Comparison of ENCODE assay signal across 17 cellular contexts in the genomic region with DNA sequence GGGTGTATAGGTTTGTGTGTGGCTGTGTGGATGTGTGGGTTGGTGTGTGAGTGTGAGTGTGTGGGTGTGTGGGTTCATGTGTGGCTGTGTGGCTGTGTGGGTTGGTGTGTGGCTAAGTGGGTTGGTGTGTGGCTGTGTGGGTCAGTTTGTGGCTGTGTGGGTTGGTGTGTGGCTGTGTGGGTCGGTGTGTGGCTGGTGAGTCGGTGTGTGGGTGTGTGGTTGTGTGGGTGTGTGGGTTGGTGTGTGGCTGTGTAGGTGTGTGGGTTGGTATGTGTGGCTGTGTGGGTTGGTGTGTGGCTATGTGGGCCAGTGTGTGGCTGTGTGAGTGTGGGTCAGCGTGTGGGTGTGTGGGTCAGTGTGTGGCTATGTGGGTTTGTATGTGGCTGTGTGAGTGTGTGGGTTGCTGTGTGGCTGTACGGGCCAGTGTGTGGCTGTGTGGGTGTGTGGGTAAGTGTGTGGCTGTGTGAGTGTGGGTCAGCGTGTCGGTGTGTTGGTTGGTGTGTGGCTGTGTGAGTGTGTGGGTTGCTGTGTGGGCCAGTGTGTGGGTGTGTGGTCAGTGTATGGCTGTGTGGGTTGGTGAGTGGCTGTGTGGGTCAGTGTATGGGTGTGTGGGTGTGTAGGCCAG.
A peak's percentile ranks its signal among the peaks of the same experiment; 100 is the strongest.
DNase-seq lines count a peak whose midpoint lies in the region; ATAC-seq, FAIRE-seq and TF ChIP-seq lines count a peak whose summit lies in the region.
"Had no signal": no experiment of that assay in that cellular context is flagged by ENCODE, and none has a peak within 500 bp of the region (broad histone marks: within the 10 kb centered on the region; RNA-seq: fewer than 3 reads in every experiment).

No MANE protein-coding gene starts in this region.

- H4K91ac ChIP-seq in neuronal stem cell (ENCODE audit: low read depth, low read length, poor library complexity): peak overlapping the region; percentile 96

- peak overlapping the region; percentile 94 for H3K23ac ChIP-seq in neuronal stem cell (ENCODE audit: low read depth, low read length, poor library complexity)

- H3K9ac ChIP-seq in GM12878 (ENCODE audit: control insufficient read depth, insufficient read depth, low read length) (no peak overlapping the region), neuronal stem cell (ENCODE audit: low read depth, low read length, poor library complexity) (peak overlapping the region; percentile 24)

- no peak for ATAC-seq in GM12878
- ATAC-seq in aorta (ENCODE audit: low FRiP score): peak; percentile 27
- ATAC-seq in GM21737 (IDR thresholded peaks at IDR 0.05; ENCODE audit: unreplicated experiment): no peak
- ATAC-seq: CD8-positive, alpha-beta T cell; GM23338 had no signal

- no peak for TF ChIP-seq EP300 in GM12878 (IDR thresholded peaks at IDR 0.05; ENCODE audit: borderline replicate concordance in 1 of 2, control insufficient read depth in 1 of 2, low read depth in 2 of 2, low read length in 2 of 2)
- no peak for TF ChIP-seq EP300 in ovary (IDR thresholded peaks at IDR 0.05)

- TF ChIP-seq CTCF in HEK293 (tag by site-specific recombination; IDR thresholded peaks at IDR 0.05) (no peak), GM12878 (IDR thresholded peaks at IDR 0.05 in 2 of 3, conservative IDR thresholded peaks at IDR 0.05 in 1 of 3; ENCODE audit: control insufficient read depth in 2 of 3, extremely low read depth in 1 of 3, insufficient read depth in 1 of 3, low read depth in 3 of 3, low read length in 3 of 3) (no peak), ovary (IDR thresholded peaks at IDR 0.05) (no peak)

- BruUV-seq in GM12878 (replicated peaks; lab: Mats Ljungman, UMichigan): no TSS peak

- H3K27ac ChIP-seq in HEK293 (ENCODE audit: extremely low read depth, low read depth, low read length): no peak overlapping the region
- H3K27ac ChIP-seq in GM12878 (ENCODE audit: control insufficient read depth, insufficient read depth): no peak overlapping the region
- H3K27ac ChIP-seq in neuronal stem cell (replicated peaks; ENCODE audit: low read length): no peak overlapping the region
- no peak overlapping the region for H3K27ac ChIP-seq in aorta (ENCODE audit: low read depth in 1 of 2, low read length in 2 of 2)
- no peak overlapping the region for H3K27ac ChIP-seq in ovary

- H3K18ac ChIP-seq in neuronal stem cell (ENCODE audit: low read length): peak overlapping the region; percentile 38

- CTCF ChIA-PET in HEK293 (lab: Yijun Ruan, JAX): interaction anchor here (0.6 kb wide), 1 partner anchor 490 kb away, joined by 3 read pairs; no protein-coding TSS in a partner anchor
- CTCF ChIA-PET in GM12878 (lab: Yijun Ruan, JAX): no interaction called here

- H3K4me2 ChIP-seq in GM12878 (ENCODE audit: control insufficient read depth, insufficient read depth) (no peak overlapping the region), neuronal stem cell (ENCODE audit: insufficient read depth, low read length, poor library complexity, severe bottlenecking) (no peak overlapping the region)
- H3K4me2 ChIP-seq: GM23338 had no signal

- peak overlapping the region; percentile 54 for H4K8ac ChIP-seq in neuronal stem cell (ENCODE audit: low read depth, low read length)

- H2BK15ac ChIP-seq in neuronal stem cell (ENCODE audit: low read length): peak overlapping the region; percentile 63

- no peak overlapping the region for H2BK5ac ChIP-seq in neuronal stem cell (ENCODE audit: low read length)

- H4K20me1 ChIP-seq in GM12878 (ENCODE audit: control insufficient read depth, insufficient read depth): no peaks in the 10 kb centered on the region

- no peak overlapping the region for H2AFZ ChIP-seq in GM12878 (ENCODE audit: control insufficient read depth, low read depth, low read length)
- no peak overlapping the region for H2AFZ ChIP-seq in neuronal stem cell (ENCODE audit: low read length)

- TF ChIP-seq RAD21 in GM12878 (IDR thresholded peaks at IDR 0.05; ENCODE audit: insufficient read depth, low read depth, low read length): no peak

- H2BK12ac ChIP-seq in neuronal stem cell (ENCODE audit: low read length): peak overlapping the region; percentile 47

- peak overlapping the region; percentile 72 for H3K14ac ChIP-seq in neuronal stem cell (ENCODE audit: low read length)

- intact Hi-C loops in GM12878 (cut with micrococcal nuclease; ENCODE audit: unreplicated experiment): loop anchor here (10.0 kb wide), 1 partner anchor 252 kb away; no protein-coding TSS in a partner anchor
- intact Hi-C loops in aorta (cut with DNase I): no loop called here
- intact Hi-C loops in ovary (cut with DNase I): no loop called here

- H3K27me3 ChIP-seq in GM12878 (replicated peaks in 1 of 2; ENCODE audit: control insufficient read depth in 2 of 2, insufficient read depth in 2 of 2, low read length in 1 of 2) (no peaks in the 10 kb centered on the region), neuronal stem cell (ENCODE audit: control insufficient read depth in 3 of 3, insufficient read depth in 3 of 3, low read depth in 1 of 3, low read length in 3 of 3) (no peaks in the 10 kb centered on the region), aorta (ENCODE audit: control insufficient read depth in 1 of 2, insufficient read depth in 2 of 2, low read length in 1 of 2) (no peaks in the 10 kb centered on the region), ovary (no peaks in the 10 kb centered on the region)

- no peak for TF ChIP-seq POLR2A in GM12878 (IDR thresholded peaks at IDR 0.05; ENCODE audit: low read depth, low read length)
- no peak for TF ChIP-seq POLR2A in ovary (IDR thresholded peaks at IDR 0.05)

- H3K4me3 ChIP-seq in HEK293 (ENCODE audit: low read depth, low read length) (no peak overlapping the region), GM12878 (no peak overlapping the region), neuronal stem cell (ENCODE audit: low read length in 2 of 2) (peak overlapping the region in 1 of 2 donors; percentile 16), aorta (ENCODE audit: low read length in 2 of 2) (no peak overlapping the region), ovary (no peak overlapping the region)
- H3K4me3 ChIP-seq: GM23338, HAP-1 had no signal

- POLR2A ChIA-PET in HEK293 (lab: Yijun Ruan, JAX): no interaction called here
- POLR2A ChIA-PET in GM12878 (lab: Charles Lee): no interaction called here

- in situ Hi-C loops in GM12878 (cut with MboI) (no loop called here), ACHN (cut with HindIII; ENCODE audit: low pct_ligation_motif_present, low pct_unique_long_range_greater_than_20kb, low sequenced_read_pairs) (no loop called here)

- peak overlapping the region; percentile 36 for H2AK5ac ChIP-seq in neuronal stem cell (ENCODE audit: low read depth, low read length)

- no peak for FAIRE-seq in GM12878 (lab: Jason Lieb, UNC)
- FAIRE-seq: A204.1, GM18507 had no signal

- H3K36me3 ChIP-seq in HEK293 (ENCODE audit: control insufficient read depth in 2 of 2, insufficient read depth in 1 of 2, low read length in 2 of 2): no peaks in the 10 kb centered on the region
- no peaks in the 10 kb centered on the region for H3K36me3 ChIP-seq in GM12878 (ENCODE audit: control insufficient read depth in 2 of 2, insufficient read depth in 2 of 2, low read length in 1 of 2)
- H3K36me3 ChIP-seq in neuronal stem cell (replicated peaks in 1 of 2; ENCODE audit: control insufficient read depth in 2 of 2, insufficient read depth in 2 of 2, low read length in 2 of 2): no peaks in the 10 kb centered on the region
- no peaks in the 10 kb centered on the region for H3K36me3 ChIP-seq in aorta (ENCODE audit: control insufficient read depth in 1 of 2, insufficient read depth in 2 of 2, low read length in 1 of 2)
- H3K36me3 ChIP-seq in ovary: no peaks in the 10 kb centered on the region
- H3K36me3 ChIP-seq: HAP-1 had no signal

- H3K9me3 ChIP-seq in HEK293 (ENCODE audit: control insufficient read depth, insufficient read depth, low read depth, low read length) (no peaks in the 10 kb centered on the region), GM12878 (replicated peaks; ENCODE audit: control insufficient read depth, insufficient read depth, low read length) (no peaks in the 10 kb centered on the region; the same call in 2 of the 3 replicates), neuronal stem cell (replicated peaks in 1 of 2; ENCODE audit: control insufficient read depth in 2 of 2, insufficient read depth in 1 of 2, low read depth in 1 of 2, low read length in 2 of 2) (no peaks in the 10 kb centered on the region), aorta (ENCODE audit: control insufficient read depth, low read length) (no peaks in the 10 kb centered on the region), ovary (no peaks in the 10 kb centered on the region)
- H3K9me3 ChIP-seq: Caco-2, HAP-1 had no signal

- H3K4me1 ChIP-seq in HEK293 (ENCODE audit: control insufficient read depth, insufficient read depth, low read length): no peaks in the 10 kb centered on the region
- H3K4me1 ChIP-seq in GM12878 (ENCODE audit: control insufficient read depth, insufficient read depth, low read length): peaks cover 18% of the 10 kb centered on the region
- peaks cover 0 to 9% of the 10 kb centered on the region in 2 donors for H3K4me1 ChIP-seq in neuronal stem cell (ENCODE audit: control insufficient read depth in 2 of 2, insufficient read depth in 1 of 2, low read depth in 1 of 2, low read length in 2 of 2)
- H3K4me1 ChIP-seq in aorta (ENCODE audit: control insufficient read depth in 1 of 2, insufficient read depth in 2 of 2, low read length in 2 of 2): no peaks in the 10 kb centered on the region
- no peaks in the 10 kb centered on the region for H3K4me1 ChIP-seq in ovary (ENCODE audit: insufficient read depth)
- H3K4me1 ChIP-seq: Caco-2, HAP-1 had no signal

- RAD21 ChIA-PET in GM12878 (lab: Charles Lee; ENCODE audit: unreplicated experiment): no interaction called here

- DNase-seq in GM12878 (ENCODE audit: low read depth, low spot score): no peak
- DNase-seq in neuronal stem cell (ENCODE audit: low spot score): no peak
- no peak for DNase-seq in aorta
- no peak for DNase-seq in ovary
- DNase-seq in ACHN: no peak
- DNase-seq: Caco-2; CD8-positive, alpha-beta T cell; DMS53; GF-D8; HFFc6; KG1 had no signal

- no peaks in the 10 kb centered on the region for H3K79me1 ChIP-seq in neuronal stem cell (ENCODE audit: low read depth, low read length)

- peak overlapping the region; percentile 22 for H2BK120ac ChIP-seq in neuronal stem cell (ENCODE audit: low read depth, low read length)

- H3K79me2 ChIP-seq in GM12878 (ENCODE audit: control insufficient read depth, insufficient read depth, low read length): no peaks in the 10 kb centered on the region

- 67% methylated on average over 4 of the region's 6 CpGs for WGBS in GM12878 (ENCODE audit: insufficient coverage, insufficient replicate concordance, low lambda C conversion rate, missing lambda C conversion rate)
- WGBS in neuronal stem cell (ENCODE audit: extremely low coverage in 2 of 2, insufficient read length in 2 of 2, insufficient replicate concordance in 1 of 2), 2 donors: no CpG with 5 or more reads among the region's 6 CpGs
- WGBS in aorta, 2 donors: 98 to 99% methylated on average over 5 to 6 of the region's 6 CpGs
- 87 to 92% (median 89%) methylated on average over 6 of the region's 6 CpGs for WGBS in ovary, 3 donors

- H3K4ac ChIP-seq in neuronal stem cell (ENCODE audit: low read length): peak overlapping the region; percentile 90

- SMC1A ChIA-PET in GM12878 (lab: Charles Lee; ENCODE audit: uncharacterized antibody, unreplicated experiment): no interaction called here

TF ChIP-seq in HEK293, 187 proteins besides CTCF, POLR2A, EP300 and RAD21 (continues in another document):
- no peak for TF ChIP-seq ZNF223 (tag by site-specific recombination; IDR thresholded peaks at IDR 0.05)
